Comparison of ENCODE assay signal across 15 cellular contexts in genomic region chr16:15958703-15959348, GRCh38. TPM values are rescaled to one million over a fixed set of nuclear protein-coding genes. Genes with fewer than 3 reads are reported as not detected.
DNase-seq lines count a peak whose midpoint lies in the region; ATAC-seq and TF ChIP-seq lines count a peak whose summit lies in the region.
"Had no signal": no experiment of that assay in that cellular context is flagged by ENCODE, and none has a peak within 500 bp of the region (broad histone marks: within the 10 kb centered on the region; RNA-seq: fewer than 3 reads in every experiment).

No MANE protein-coding gene starts in this region.

- TF ChIP-seq CTCF in mucosa of descending colon (IDR thresholded peaks at IDR 0.05): no peak
- no peak for TF ChIP-seq CTCF in upper lobe of left lung (IDR thresholded peaks at IDR 0.05)

- no peak for TF ChIP-seq EP300 in upper lobe of left lung (IDR thresholded peaks at IDR 0.05)

- H3K9me3 ChIP-seq in mucosa of descending colon: no peaks in the 10 kb centered on the region
- H3K9me3 ChIP-seq in upper lobe of left lung: peaks cover 0 to 5% (median 0%) of the 10 kb centered on the region in 4 donors
- H3K9me3 ChIP-seq: breast epithelium, tibial artery had no signal

- peaks cover 16% of the 10 kb centered on the region for H3K9me3 Mint-ChIP-seq in activated naive CD4-positive, alpha-beta T cell treated with anti-CD3 and anti-CD28 coated beads for 36 hours
- peaks cover 7% of the 10 kb centered on the region for H3K9me3 Mint-ChIP-seq in activated T-helper 17 cell treated with anti-CD3 and anti-CD28 coated beads, Interleukin-2, amount 50 U/mL, for 72 hours

- no peaks in the 10 kb centered on the region for H3K27me3 Mint-ChIP-seq in activated naive CD4-positive, alpha-beta T cell treated with anti-CD3 and anti-CD28 coated beads for 36 hours (ENCODE audit: low read depth)
- no peaks in the 10 kb centered on the region for H3K27me3 Mint-ChIP-seq in activated T-helper 17 cell treated with anti-CD3 and anti-CD28 coated beads, Interleukin-2, amount 50 U/mL, for 72 hours

- no peaks in the 10 kb centered on the region for H3K27me3 ChIP-seq in upper lobe of left lung
- H3K27me3 ChIP-seq: breast epithelium, heart right ventricle, tibial artery had no signal

- H3K4me3 ChIP-seq in mucosa of descending colon (no peak overlapping the region), upper lobe of left lung (no peak overlapping the region)
- H3K4me3 ChIP-seq: breast epithelium, heart right ventricle, PC-9, tibial artery had no signal

- WGBS in upper lobe of left lung, 2 donors: 81 to 86% methylated on average over 9 of the region's 9 CpGs

- peak overlapping the region in 3 of 4 donors; percentile 11 to 59 (median 57) for H3K27ac ChIP-seq in upper lobe of left lung
- H3K27ac ChIP-seq: breast epithelium, PC-9, tibial artery had no signal

- H3K27ac Mint-ChIP-seq in activated naive CD4-positive, alpha-beta T cell treated with anti-CD3 and anti-CD28 coated beads for 36 hours: peak overlapping the region; percentile 99
- H3K27ac Mint-ChIP-seq in activated T-helper 17 cell treated with anti-CD3 and anti-CD28 coated beads, Interleukin-2, amount 50 U/mL, for 72 hours: peak overlapping the region; percentile 95

- intact Hi-C loops in activated naive CD4-positive, alpha-beta T cell treated with anti-CD3 and anti-CD28 coated beads for 36 hours (cut with micrococcal nuclease): loop anchor here (10.0 kb wide), 1 partner anchor 284 kb away; no protein-coding TSS in a partner anchor
- intact Hi-C loops in mucosa of descending colon (cut with DNase I, micrococcal nuclease): no loop called here

- H3K4me1 Mint-ChIP-seq in activated naive CD4-positive, alpha-beta T cell treated with anti-CD3 and anti-CD28 coated beads for 36 hours (ENCODE audit: low read depth): peaks cover 81% of the 10 kb centered on the region
- H3K4me1 Mint-ChIP-seq in activated T-helper 17 cell treated with anti-CD3 and anti-CD28 coated beads, Interleukin-2, amount 50 U/mL, for 72 hours: peaks cover 55% of the 10 kb centered on the region

- no peak overlapping the region for H3K4me3 Mint-ChIP-seq in activated naive CD4-positive, alpha-beta T cell treated with anti-CD3 and anti-CD28 coated beads for 36 hours
- H3K4me3 Mint-ChIP-seq in activated T-helper 17 cell treated with anti-CD3 and anti-CD28 coated beads, Interleukin-2, amount 50 U/mL, for 72 hours: peak overlapping the region; percentile 85

- no peak for ATAC-seq in activated T-helper 17 cell treated with anti-CD3 and anti-CD28 coated beads, Interleukin-2, amount 50 U/mL, for 72 hours (replicated peaks)
- ATAC-seq in mucosa of descending colon: peak; percentile 33
- ATAC-seq in upper lobe of left lung (ENCODE audit: low FRiP score in 2 of 2): no peak
- no peak for ATAC-seq in GM21526 (IDR thresholded peaks at IDR 0.05; ENCODE audit: low FRiP score, unreplicated experiment)
- ATAC-seq: heart right ventricle, sciatic nerve had no signal

- H3K4me1 ChIP-seq in mucosa of descending colon (ENCODE audit: low read depth): no peaks in the 10 kb centered on the region
- peaks cover 17 to 31% (median 26%) of the 10 kb centered on the region in 4 donors for H3K4me1 ChIP-seq in upper lobe of left lung
- H3K4me1 ChIP-seq: breast epithelium had no signal

- H3K36me3 Mint-ChIP-seq in activated naive CD4-positive, alpha-beta T cell treated with anti-CD3 and anti-CD28 coated beads for 36 hours (ENCODE audit: low read depth): peaks cover 31% of the 10 kb centered on the region
- peaks cover 39% of the 10 kb centered on the region for H3K36me3 Mint-ChIP-seq in activated T-helper 17 cell treated with anti-CD3 and anti-CD28 coated beads, Interleukin-2, amount 50 U/mL, for 72 hours (ENCODE audit: low read depth)

- no peaks in the 10 kb centered on the region for H3K36me3 ChIP-seq in mucosa of descending colon (ENCODE audit: low read depth)
- no peaks in the 10 kb centered on the region for H3K36me3 ChIP-seq in upper lobe of left lung
- H3K36me3 ChIP-seq: breast epithelium, heart right ventricle, tibial artery had no signal

- TF ChIP-seq POLR2A in upper lobe of left lung (IDR thresholded peaks at IDR 0.05): no peak

- CTCF ChIA-PET in activated naive CD4-positive, alpha-beta T cell treated with anti-CD3 and anti-CD28 coated beads for 36 hours (lab: Charles Lee): interaction anchor here (1.2 to 1.9 kb wide), 2 partner anchors 9 to 14 kb away, joined by 3 to 4 read pairs; no protein-coding TSS in a partner anchor

- DNase-seq in activated naive CD4-positive, alpha-beta T cell treated with anti-CD3 and anti-CD28 coated beads for 36 hours: no peak
- DNase-seq in activated naive CD4-positive, alpha-beta T cell treated with anti-CD3 and anti-CD28 coated beads, Interleukin-2, amount 50 U/mL, for 16 hours: no peak
- no peak for DNase-seq in mucosa of descending colon
- DNase-seq in upper lobe of left lung: no peak
- no peak for DNase-seq in DMS 273 (lab: John Stamatoyannopoulos, UW; ENCODE audit: unreplicated experiment)
- DNase-seq in DMS153 (lab: John Stamatoyannopoulos, UW): no peak
- DNase-seq: activated CD8-positive, alpha-beta memory T cell treated with anti-CD3 and anti-CD28 coated beads, Interleukin-2, amount 50 U/mL, for 48 hours; heart right ventricle; NCI-H2171 treated with DMSO at 0.1 percent for 48 hours; PC-9; tibial artery had no signal

RNA-seq across cellular contexts. Expression of gene ABCC1, which starts 9.4 kb away (rescaled TPM):
- 10 to 100 TPM; 40.3 to 41.0 TPM for total RNA-seq in activated naive CD4-positive, alpha-beta T cell treated with anti-CD3 and anti-CD28 coated beads for 36 hours
- 10 to 100 TPM; 78.0 to 84.0 TPM for total RNA-seq in activated T-helper 17 cell treated with anti-CD3 and anti-CD28 coated beads, Interleukin-2, amount 50 U/mL, for 72 hours
- total RNA-seq in mucosa of descending colon (10 to 100 TPM; 13.8 to 40.0 (median 25.5) TPM), upper lobe of left lung (100 to 1,000 TPM in 1 of 6 donors, 10 to 100 TPM in 5; 35.4 to 106 (median 44.8) TPM)
